Comparison of ENCODE assay signal across 13 cellular contexts in the genomic region with DNA sequence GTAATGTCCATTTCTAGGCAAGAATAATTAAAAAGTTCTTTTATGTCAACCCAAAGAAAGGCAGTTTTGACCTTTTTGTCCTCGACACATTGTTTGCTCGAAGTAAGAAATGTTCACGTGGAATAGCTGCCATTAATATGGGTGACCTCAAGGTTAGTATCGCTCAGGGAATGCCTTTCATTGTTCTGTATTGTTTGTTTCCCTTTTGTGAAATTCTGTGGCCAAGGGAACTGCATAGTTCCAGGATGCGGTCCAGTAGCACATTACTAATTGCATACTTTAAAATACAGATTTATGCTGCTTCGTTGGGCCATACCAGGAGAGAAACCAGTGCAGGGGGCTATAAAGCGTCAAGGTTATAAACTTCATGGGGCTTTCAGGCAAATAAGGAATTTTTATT.
DNase-seq lines count a peak whose midpoint lies in the region; ATAC-seq and TF ChIP-seq lines count a peak whose summit lies in the region.
"Had no signal": no experiment of that assay in that cellular context is flagged by ENCODE, and none has a peak within 500 bp of the region (broad histone marks: within the 10 kb centered on the region; RNA-seq: fewer than 3 reads in every experiment).

No MANE protein-coding gene starts in this region.

- H3K27ac Mint-ChIP-seq in effector memory CD8-positive, alpha-beta T cell = no peak overlapping the region
- H3K27ac Mint-ChIP-seq: activated CD4-positive, alpha-beta T cell treated with anti-CD3 and anti-CD28 coated beads, Interleukin-2, amount 10 ng/mL, durations not matched to agents 24 days and 14 days; CD4-positive, alpha-beta T cell; T-cell had no signal

- H3K27me3 ChIP-seq in left ventricle myocardium inferior (ENCODE audit: low read depth) = no peaks in the 10 kb centered on the region
- no peaks in the 10 kb centered on the region for H3K27me3 ChIP-seq in osteoblast (ENCODE audit: insufficient read depth, low read length)

- no peaks in the 10 kb centered on the region for H3K9me3 ChIP-seq in left ventricle myocardium inferior (replicated peaks)
- H3K9me3 ChIP-seq in osteoblast (ENCODE audit: low read depth, low read length) = no peaks in the 10 kb centered on the region
- H3K9me3 ChIP-seq: psoas muscle had no signal

- no peak overlapping the region for H3K4me2 ChIP-seq in osteoblast (ENCODE audit: insufficient read depth, low read length)

- H3K4me1 Mint-ChIP-seq in effector memory CD8-positive, alpha-beta T cell (ENCODE audit: low read depth in 2 of 2) = peaks cover 0 to 2% of the 10 kb centered on the region in 2 donors
- H3K4me1 Mint-ChIP-seq: activated CD4-positive, alpha-beta T cell treated with anti-CD3 and anti-CD28 coated beads, Interleukin-2, amount 10 ng/mL, durations not matched to agents 24 days and 14 days; T-cell had no signal

- intact Hi-C loops in left ventricle myocardium inferior (cut with micrococcal nuclease) = no loop called here

- ATAC-seq in GM19397 (IDR thresholded peaks at IDR 0.05; ENCODE audit: unreplicated experiment) = no peak
- no peak for ATAC-seq in effector memory CD8-positive, alpha-beta T cell (replicated peaks)
- ATAC-seq in HG03108 (IDR thresholded peaks at IDR 0.05; ENCODE audit: unreplicated experiment) = no peak
- ATAC-seq: psoas muscle, T-cell had no signal

- H3K9me3 Mint-ChIP-seq in effector memory CD8-positive, alpha-beta T cell = no peaks in the 10 kb centered on the region
- H3K9me3 Mint-ChIP-seq: activated CD4-positive, alpha-beta T cell treated with anti-CD3 and anti-CD28 coated beads, Interleukin-2, amount 10 ng/mL, durations not matched to agents 24 days and 14 days; CD4-positive, alpha-beta T cell; T-cell had no signal

- H3K36me3 Mint-ChIP-seq in effector memory CD8-positive, alpha-beta T cell (ENCODE audit: insufficient read depth) = peaks cover 3% of the 10 kb centered on the region
- H3K36me3 Mint-ChIP-seq: T-cell had no signal

- TF ChIP-seq CTCF in astrocyte of the spinal cord (IDR thresholded peaks at IDR 0.05; ENCODE audit: low read depth, low read length) (no peak), left ventricle myocardium inferior (IDR thresholded peaks at IDR 0.05; ENCODE audit: borderline replicate concordance) (no peak), osteoblast (IDR thresholded peaks at IDR 0.05; ENCODE audit: extremely low read depth, low read depth, low read length) (no peak)

- H2AFZ ChIP-seq in osteoblast (ENCODE audit: low read length) = no peak overlapping the region

- no peak overlapping the region for H3K4me3 Mint-ChIP-seq in effector memory CD8-positive, alpha-beta T cell
- H3K4me3 Mint-ChIP-seq: activated CD4-positive, alpha-beta T cell treated with anti-CD3 and anti-CD28 coated beads, Interleukin-2, amount 10 ng/mL, durations not matched to agents 24 days and 14 days; CD4-positive, alpha-beta T cell; T-cell had no signal

- H3K4me1 ChIP-seq in left ventricle myocardium inferior (peaks cover 35% of the 10 kb centered on the region), osteoblast (ENCODE audit: insufficient read depth, low read length) (peaks cover 16% of the 10 kb centered on the region)
- H3K4me1 ChIP-seq: psoas muscle had no signal

- DNase-seq in ELR (ENCODE audit: low read depth) (peak; percentile 30), astrocyte of the spinal cord (ENCODE audit: low read depth, low spot score) (peak; percentile 81), left ventricle myocardium inferior (no peak), osteoblast (ENCODE audit: insufficient read length, low spot score, missing footprints) (no peak)
- DNase-seq in activated CD8-positive, alpha-beta memory T cell treated with anti-CD3 and anti-CD28 coated beads for 24 hours = no peak
- no peak for DNase-seq in effector memory CD8-positive, alpha-beta T cell
- DNase-seq: activated CD4-positive, alpha-beta T cell treated with anti-CD3 and anti-CD28 coated beads, Interleukin-2, amount 10 ng/mL, durations not matched to agents 24 days and 14 days; CD4-positive, alpha-beta T cell; NCI-H2171 treated with DMSO at 0.1 percent for 48 hours; psoas muscle; T-cell had no signal

- no peaks in the 10 kb centered on the region for H3K79me2 ChIP-seq in osteoblast (ENCODE audit: insufficient read depth, low read length)

- H3K4me3 ChIP-seq in astrocyte of the spinal cord (ENCODE audit: low read depth, low read length) (no peak overlapping the region), left ventricle myocardium inferior (no peak overlapping the region), osteoblast (ENCODE audit: insufficient read depth, low read length) (no peak overlapping the region)
- H3K4me3 ChIP-seq: psoas muscle had no signal

- H3K27ac ChIP-seq in left ventricle myocardium inferior (replicated peaks) (peak overlapping the region; percentile 84), osteoblast (ENCODE audit: low read depth, low read length) (peak overlapping the region; percentile 90)
- H3K27ac ChIP-seq: psoas muscle had no signal

- in situ Hi-C loops in astrocyte of the spinal cord (cut with HindIII; ENCODE audit: low sequenced_read_pairs) = no loop called here

- H4K20me1 ChIP-seq in osteoblast (ENCODE audit: insufficient read depth, low read length) = no peaks in the 10 kb centered on the region

- no peaks in the 10 kb centered on the region for H3K36me3 ChIP-seq in left ventricle myocardium inferior
- no peaks in the 10 kb centered on the region for H3K36me3 ChIP-seq in osteoblast (ENCODE audit: insufficient read depth, low read length)

- H3K27me3 Mint-ChIP-seq in effector memory CD8-positive, alpha-beta T cell = peaks cover 5 to 38% of the 10 kb centered on the region in 2 donors
- H3K27me3 Mint-ChIP-seq: activated CD4-positive, alpha-beta T cell treated with anti-CD3 and anti-CD28 coated beads, Interleukin-2, amount 10 ng/mL, durations not matched to agents 24 days and 14 days had no signal

Comparison
In these comparisons a context has a peak if more than half of its experiments do, and no peak if none do; other contexts are left out.
1. DNase-seq: peak in ELR (single experiment) and astrocyte of the spinal cord (single experiment); none in left ventricle myocardium inferior (single experiment), osteoblast (single experiment), activated CD8-positive, alpha-beta memory T cell treated with anti-CD3 and anti-CD28 coated beads for 24 hours (single experiment) and effector memory CD8-positive, alpha-beta T cell (0 of 3).